Comparison of ENCODE assay signal across 1 cellular context in the genomic region with DNA sequence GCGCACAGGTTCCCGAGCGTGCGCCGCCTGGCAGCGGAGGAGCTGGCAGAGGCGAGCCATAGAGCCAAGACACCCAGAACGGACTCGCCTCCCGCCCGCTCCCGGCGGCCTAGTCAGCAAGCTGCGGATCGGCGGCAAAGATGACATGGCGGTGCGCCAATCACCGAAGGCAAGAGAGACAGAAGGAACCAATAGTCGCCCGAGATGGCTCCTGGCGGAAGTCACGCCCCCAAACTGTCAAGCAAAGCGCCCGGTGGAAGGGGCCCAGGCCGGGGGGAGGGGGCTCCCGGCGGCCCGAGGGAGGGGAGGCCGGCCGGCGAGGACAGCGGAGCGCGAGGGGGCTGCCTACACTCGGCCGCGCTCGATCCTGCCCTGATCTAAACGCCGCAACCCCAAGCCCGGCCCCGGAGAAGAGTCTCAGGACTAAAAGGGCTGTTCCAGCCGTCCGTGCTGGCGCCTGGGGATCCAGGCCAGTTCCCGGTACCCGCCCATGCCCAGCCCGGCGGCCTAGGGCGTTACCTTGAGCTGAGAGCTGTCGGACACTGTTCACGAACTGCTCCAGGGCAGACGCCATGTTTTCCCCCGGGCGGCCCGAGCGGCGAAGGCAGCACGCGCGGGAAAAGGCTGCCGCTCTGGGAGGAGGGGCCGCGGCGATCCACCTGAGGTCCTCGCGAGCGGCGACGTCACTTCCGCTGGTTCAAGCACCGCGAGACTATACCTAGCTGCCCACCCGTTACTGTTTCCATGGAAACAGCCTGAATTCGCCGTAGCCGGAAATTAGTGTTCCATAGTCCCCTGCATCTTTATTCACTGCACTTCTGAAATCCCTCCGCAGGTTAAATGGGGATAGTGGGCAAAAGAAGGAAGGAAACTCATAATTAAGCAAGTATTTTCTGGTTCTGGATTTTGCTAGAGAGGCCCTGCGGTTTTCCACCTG.
TF ChIP-seq lines count a peak whose summit lies in the region.

Gene COPS3, minus strand, starts transcription at position 634 of the 937 bp plus-strand sequence. Its CDS starts 60 bp downstream, at position 574.

TF ChIP-seq in K562, 482 proteins besides CTCF, POLR2A, EP300 and RAD21 (continued from another document and continues in another):
- peak; percentile 51; the same call in 1 of the 2 replicates for TF ChIP-seq CXXC5 (CRISPR knock-in tag; IDR thresholded peaks at IDR 0.05)
- no peak for TF ChIP-seq ZNF707 (CRISPR knock-in tag; conservative IDR thresholded peaks at IDR 0.05)
- TF ChIP-seq, protein P1, sequence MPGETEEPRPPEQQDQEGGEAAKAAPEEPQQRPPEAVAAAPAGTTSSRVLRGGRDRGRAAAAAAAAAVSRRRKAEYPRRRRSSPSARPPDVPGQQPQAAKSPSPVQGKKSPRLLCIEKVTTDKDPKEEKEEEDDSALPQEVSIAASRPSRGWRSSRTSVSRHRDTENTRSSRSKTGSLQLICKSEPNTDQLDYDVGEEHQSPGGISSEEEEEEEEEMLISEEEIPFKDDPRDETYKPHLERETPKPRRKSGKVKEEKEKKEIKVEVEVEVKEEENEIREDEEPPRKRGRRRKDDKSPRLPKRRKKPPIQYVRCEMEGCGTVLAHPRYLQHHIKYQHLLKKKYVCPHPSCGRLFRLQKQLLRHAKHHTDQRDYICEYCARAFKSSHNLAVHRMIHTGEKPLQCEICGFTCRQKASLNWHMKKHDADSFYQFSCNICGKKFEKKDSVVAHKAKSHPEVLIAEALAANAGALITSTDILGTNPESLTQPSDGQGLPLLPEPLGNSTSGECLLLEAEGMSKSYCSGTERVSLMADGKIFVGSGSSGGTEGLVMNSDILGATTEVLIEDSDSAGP (CRISPR knock-in tag; IDR thresholded peaks at IDR 0.05), result no peak
- no peak for TF ChIP-seq ZNF324 (CRISPR knock-in tag; IDR thresholded peaks at IDR 0.05)
- no peak for TF ChIP-seq NFATC3 (IDR thresholded peaks at IDR 0.05)
- TF ChIP-seq LARP7 (IDR thresholded peaks at IDR 0.05), result no peak
- no peak for TF ChIP-seq MCM2 (IDR thresholded peaks at IDR 0.05; ENCODE audit: low read depth)
- TF ChIP-seq, protein P2, sequence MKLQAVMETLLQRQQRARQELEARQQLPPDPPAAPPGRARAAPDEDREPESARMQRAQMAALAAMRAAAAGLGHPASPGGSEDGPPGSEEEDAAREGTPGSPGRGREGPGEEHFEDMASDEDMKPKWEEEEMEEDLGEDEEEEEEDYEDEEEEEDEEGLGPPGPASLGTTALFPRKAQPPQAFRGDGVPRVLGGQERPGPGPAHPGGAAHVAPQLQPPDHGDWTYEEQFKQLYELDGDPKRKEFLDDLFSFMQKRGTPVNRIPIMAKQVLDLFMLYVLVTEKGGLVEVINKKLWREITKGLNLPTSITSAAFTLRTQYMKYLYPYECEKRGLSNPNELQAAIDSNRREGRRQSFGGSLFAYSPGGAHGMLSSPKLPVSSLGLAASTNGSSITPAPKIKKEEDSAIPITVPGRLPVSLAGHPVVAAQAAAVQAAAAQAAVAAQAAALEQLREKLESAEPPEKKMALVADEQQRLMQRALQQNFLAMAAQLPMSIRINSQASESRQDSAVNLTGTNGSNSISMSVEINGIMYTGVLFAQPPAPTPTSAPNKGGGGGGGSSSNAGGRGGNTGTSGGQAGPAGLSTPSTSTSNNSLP (IDR thresholded peaks at IDR 0.05; ENCODE audit: borderline replicate concordance, low read depth, low read length), result no peak
- no peak for TF ChIP-seq STAG1 (CRISPR knock-in tag; IDR thresholded peaks at IDR 0.05; ENCODE audit: borderline replicate concordance)
- TF ChIP-seq ZBTB40 (IDR thresholded peaks at IDR 0.05), result peak; percentile 84
- TF ChIP-seq ZBTB40 (CRISPR knock-in tag; IDR thresholded peaks at IDR 0.05), result no peak
- TF ChIP-seq RBM25 (IDR thresholded peaks at IDR 0.05; ENCODE audit: low read depth, low read length, severe bottlenecking), result peak; percentile 66
- TF ChIP-seq SP1 (CRISPR knock-in tag; IDR thresholded peaks at IDR 0.05), result peak; percentile 37; the same call in 1 of the 2 replicates
- TF ChIP-seq NONO (IDR thresholded peaks at IDR 0.05; ENCODE audit: low read depth in 2 of 2, low read length in 1 of 2), result no peak
- TF ChIP-seq FOXP1 (CRISPR knock-in tag; IDR thresholded peaks at IDR 0.05), result no peak
- TF ChIP-seq, protein P3, sequence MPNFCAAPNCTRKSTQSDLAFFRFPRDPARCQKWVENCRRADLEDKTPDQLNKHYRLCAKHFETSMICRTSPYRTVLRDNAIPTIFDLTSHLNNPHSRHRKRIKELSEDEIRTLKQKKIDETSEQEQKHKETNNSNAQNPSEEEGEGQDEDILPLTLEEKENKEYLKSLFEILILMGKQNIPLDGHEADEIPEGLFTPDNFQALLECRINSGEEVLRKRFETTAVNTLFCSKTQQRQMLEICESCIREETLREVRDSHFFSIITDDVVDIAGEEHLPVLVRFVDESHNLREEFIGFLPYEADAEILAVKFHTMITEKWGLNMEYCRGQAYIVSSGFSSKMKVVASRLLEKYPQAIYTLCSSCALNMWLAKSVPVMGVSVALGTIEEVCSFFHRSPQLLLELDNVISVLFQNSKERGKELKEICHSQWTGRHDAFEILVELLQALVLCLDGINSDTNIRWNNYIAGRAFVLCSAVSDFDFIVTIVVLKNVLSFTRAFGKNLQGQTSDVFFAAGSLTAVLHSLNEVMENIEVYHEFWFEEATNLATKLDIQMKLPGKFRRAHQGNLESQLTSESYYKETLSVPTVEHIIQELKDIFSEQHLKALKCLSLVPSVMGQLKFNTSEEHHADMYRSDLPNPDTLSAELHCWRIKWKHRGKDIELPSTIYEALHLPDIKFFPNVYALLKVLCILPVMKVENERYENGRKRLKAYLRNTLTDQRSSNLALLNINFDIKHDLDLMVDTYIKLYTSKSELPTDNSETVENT (CRISPR knock-in tag; IDR thresholded peaks at IDR 0.05), result no peak
- TF ChIP-seq NR2F6 (CRISPR knock-in tag; IDR thresholded peaks at IDR 0.05), result no peak
- no peak for TF ChIP-seq ZNF76 (CRISPR knock-in tag; IDR thresholded peaks at IDR 0.05; ENCODE audit: borderline replicate concordance)
- no peak for TF ChIP-seq RERE (CRISPR knock-in tag; IDR thresholded peaks at IDR 0.05; ENCODE audit: borderline replicate concordance)
- no peak for TF ChIP-seq TCF7L2 (IDR thresholded peaks at IDR 0.05; ENCODE audit: low read depth, low read length)
- TF ChIP-seq UBTF (IDR thresholded peaks at IDR 0.05; ENCODE audit: borderline replicate concordance in 1 of 2, low read depth in 2 of 2, low read length in 2 of 2), result no peak
- no peak for TF ChIP-seq CAMTA2 (CRISPR knock-in tag; conservative IDR thresholded peaks at IDR 0.05)
- TF ChIP-seq ASH1L (IDR thresholded peaks at IDR 0.05; ENCODE audit: borderline replicate concordance, low read depth, partially characterized antibody), result peak; percentile 74
- no peak for TF ChIP-seq THRA (IDR thresholded peaks at IDR 0.05)
